8 cellular contexts compared by ENCODE assay signal in genomic region chrX:109732780-109733657, GRCh38. TPM values are rescaled to one million over a fixed set of nuclear protein-coding genes. Genes with fewer than 3 reads are reported as not detected.
DNase-seq lines count a peak whose midpoint lies in the region; ATAC-seq and TF ChIP-seq lines count a peak whose summit lies in the region.

Gene ACSL4, minus strand, starts transcription at chrX:109733257. Its CDS starts 49,894 bp downstream, at chrX:109683363.

- H3K9me3 Mint-ChIP-seq in T-cell = no peaks in the 10 kb centered on the region

- H3K27ac Mint-ChIP-seq in T-cell = peak within 1 kb of the TSS; percentile 94 to 96

- peaks cover 4% of the 10 kb centered on the region for H3K9me3 ChIP-seq in adipocyte (ENCODE audit: control insufficient read depth, low read length)
- no peaks in the 10 kb centered on the region for H3K9me3 ChIP-seq in cardiac muscle cell (ENCODE audit: low read depth)
- no peaks in the 10 kb centered on the region for H3K9me3 ChIP-seq in tibial nerve

- H3K36me3 ChIP-seq in adipocyte (ENCODE audit: control insufficient read depth, insufficient read depth, low read length, severe bottlenecking) (no peaks in the 10 kb centered on the region), cardiac muscle cell (no peaks in the 10 kb centered on the region), tibial nerve (no peaks in the 10 kb centered on the region)

- H3K4me3 ChIP-seq in adipocyte (ENCODE audit: low read length) (peak within 1 kb of the TSS; percentile 87), cardiac muscle cell (peak within 1 kb of the TSS; percentile 60), tibial nerve (peak within 1 kb of the TSS; percentile 54 to 82 (median 63))

- TF ChIP-seq POLR2A in GM10847 (IDR thresholded peaks at IDR 0.05; ENCODE audit: extremely low read depth, insufficient read length) = peak; percentile 50
- TF ChIP-seq POLR2A in tibial nerve (IDR thresholded peaks at IDR 0.05) = peak; percentile 23 to 80

- peak within 1 kb of the TSS; percentile 92 to 100 (median 94) for H3K4me3 Mint-ChIP-seq in T-cell

- peak within 1 kb of the TSS; percentile 92 for H3K9ac ChIP-seq in adipocyte (ENCODE audit: low read length)

- 0 to 48% methylated on average over 7 to 80 of the region's 94 CpGs for WGBS in tibial nerve, 2 donors

- peaks cover 4% of the 10 kb centered on the region for H3K36me3 Mint-ChIP-seq in T-cell

- CTCF ChIA-PET in T-cell (lab: Charles Lee) = interaction anchor here (0.6 to 1.4 kb wide), 3 partner anchors 20 to 269 kb away, joined by 3 to 14 read pairs (median 6); no protein-coding TSS in a partner anchor

- peaks cover 13% of the 10 kb centered on the region for H3K27me3 ChIP-seq in adipocyte (replicated peaks; ENCODE audit: control insufficient read depth, insufficient read depth, low read length)
- no peaks in the 10 kb centered on the region for H3K27me3 ChIP-seq in cardiac muscle cell
- H3K27me3 ChIP-seq in tibial nerve = peaks cover 0 to 26% of the 10 kb centered on the region in 2 donors

- TF ChIP-seq CTCF in cardiac muscle cell (IDR thresholded peaks at IDR 0.05; ENCODE audit: low read depth, low read length) = no peak
- peak in 1 of 5 experiments; percentile 13 for TF ChIP-seq CTCF in tibial nerve (IDR thresholded peaks at IDR 0.05)

- H3K27me3 Mint-ChIP-seq in T-cell = peaks cover 0 to 5% of the 10 kb centered on the region in 2 donors

- H3K4me1 ChIP-seq in adipocyte (ENCODE audit: control insufficient read depth, insufficient read depth, low read length) (peaks cover 4% of the 10 kb centered on the region), cardiac muscle cell (ENCODE audit: low read depth) (no peaks in the 10 kb centered on the region), tibial nerve (peaks cover 0 to 4% (median 0%) of the 10 kb centered on the region in 4 donors)

- TF ChIP-seq EP300 in tibial nerve (IDR thresholded peaks at IDR 0.05) = peak in 1 of 2 donors; percentile 81

- POLR2A ChIA-PET in T-cell (lab: Charles Lee) = interaction anchor here in 1 of 2 donors (1.1 kb wide), 1 partner anchor 1948 kb away, joined by 3 read pairs; the partner anchor contains the start of gene ALG13

- peaks cover 26 to 39% (median 33%) of the 10 kb centered on the region in 3 donors for H3K4me1 Mint-ChIP-seq in T-cell

- ATAC-seq in HG02642 (IDR thresholded peaks at IDR 0.05; ENCODE audit: poor library complexity, unreplicated experiment) = peak; percentile 89
- peak; percentile 90 to 97 (median 93) for ATAC-seq in T-cell (replicated peaks in 1 of 4)

- DNase-seq in NCI-H1436 (lab: John Stamatoyannopoulos, UW) (peak; percentile 89), T-cell (peak; percentile 64 to 88 (median 81)), adipocyte (ENCODE audit: low read depth) (peak; percentile 91), cardiac muscle cell (ENCODE audit: low read depth in 1 of 2, low spot score in 1 of 2) (peak; percentile 92 to 96), pons (ENCODE audit: low spot score) (peak; percentile 77), tibial nerve (ENCODE audit: low spot score in 2 of 2) (peak; percentile 56 to 65)

- peak within 1 kb of the TSS; percentile 12 for H3K27ac ChIP-seq in cardiac muscle cell
- peak within 1 kb of the TSS; percentile 73 to 91 (median 86) for H3K27ac ChIP-seq in tibial nerve

RNA-seq across cellular contexts. Expression of gene ACSL4, which starts in this region (rescaled TPM):
- total RNA-seq in T-cell (10 to 100 TPM; 16.0 to 27.3 (median 17.1) TPM), cardiac muscle cell (32.7 and 53.4 TPM in 2 replicates), tibial nerve (10 to 100 TPM; 17.9 to 68.7 (median 26.6) TPM)
- polyA plus RNA-seq in cardiac muscle cell = 25.5 TPM in 2 replicates

Comparison
In these comparisons a context has a peak if more than half of its experiments do, and no peak if none do; other contexts are left out.
1. Peak in every context shown above with its lines: DNase-seq, ATAC-seq, H3K4me3 ChIP-seq and H3K27ac ChIP-seq.